ENCODE assay signal across 6 cellular contexts in the genomic region with DNA sequence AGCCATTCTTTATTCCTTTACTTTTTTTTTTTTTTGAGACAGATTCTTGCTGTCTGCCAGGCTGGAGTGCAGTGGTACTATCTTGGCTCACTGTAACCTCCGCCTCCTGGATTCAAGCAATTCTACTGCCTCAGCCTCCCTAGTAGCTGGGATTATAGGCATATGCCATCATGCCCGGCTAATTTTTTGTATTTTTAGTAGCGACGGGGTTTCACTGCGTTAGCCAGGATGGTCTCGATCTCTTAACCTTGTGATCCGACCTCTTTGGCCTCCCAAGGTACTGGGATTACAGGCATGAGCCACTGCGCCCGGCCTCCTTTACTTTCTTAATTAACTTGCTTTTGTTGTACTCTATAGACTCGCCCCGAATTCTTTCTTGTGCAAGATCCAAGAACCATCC. TPM values are rescaled to one million over a fixed set of nuclear protein-coding genes. Genes with fewer than 3 reads are reported as not detected.
DNase-seq lines count a peak whose midpoint lies in the region; ATAC-seq and TF ChIP-seq lines count a peak whose summit lies in the region.
"Not testable (repeated sequence)": the region's sequence is repeated elsewhere in the genome, so short reads cannot be mapped to it uniquely, and the experiment has no call there.

No MANE protein-coding gene starts in this region.

- H3K9me2 ChIP-seq in Loucy (replicated peaks; ENCODE audit: low read depth, low read length): not testable (repeated sequence)

- intact Hi-C loops in activated CD4-positive, alpha-beta T cell treated with anti-CD3 and anti-CD28 coated beads, Interleukin-2, amount 10 ng/mL, durations not matched to agents 24 days and 14 days (cut with micrococcal nuclease): loop anchor here (2.0 kb wide), 2 partner anchors 45 to 95 kb away; partner anchors contain the start of genes DCUN1D3 and LYRM1
- intact Hi-C loops in activated T-helper 2 cell treated with anti-CD3 and anti-CD28 coated beads, Interferon-gamma antibody, Interleukin-2, Interleukin-4, amounts not matched to agents 10 μg/mL and 5 μg/mL and 100 μg/mL, durations not matched to agents 14 hours and 24 hours and 36 hours (cut with micrococcal nuclease): loop anchor here (1.0 to 2.0 kb wide), 3 partner anchors 34 to 95 kb away; partner anchors contain the start of genes DCUN1D3 and LYRM1

- H3F3A ChIP-seq in Loucy (ENCODE audit: low read depth): not testable (repeated sequence)

- peaks cover 14% of the 10 kb centered on the region for H3K4me1 Mint-ChIP-seq in T-helper 17 cell
- peaks cover 40% of the 10 kb centered on the region for H3K4me1 Mint-ChIP-seq in activated CD4-positive, alpha-beta T cell treated with anti-CD3 and anti-CD28 coated beads, Interleukin-2, amount 10 ng/mL, durations not matched to agents 24 days and 14 days
- peaks cover 51% of the 10 kb centered on the region for H3K4me1 Mint-ChIP-seq in activated CD8-positive, alpha-beta memory T cell treated with anti-CD3 and anti-CD28 coated beads, Interleukin-2, amount 10 ng/mL, durations not matched to agents 7 days and 5 days
- H3K4me1 Mint-ChIP-seq in activated T-helper 2 cell treated with anti-CD3 and anti-CD28 coated beads, Interferon-gamma antibody, Interleukin-2, Interleukin-4, amounts not matched to agents 10 μg/mL and 5 μg/mL and 100 μg/mL, durations not matched to agents 14 hours and 24 hours and 36 hours (ENCODE audit: low read depth): peaks cover 49% of the 10 kb centered on the region
- peaks cover 26 to 39% of the 10 kb centered on the region in 2 donors for H3K4me1 Mint-ChIP-seq in natural killer cell treated with Interleukin-12 subunit alpha and Interleukin-12 subunit beta and Interleukin-15 and Interleukin-18, amount 100 ng/mL, for 72 hours (ENCODE audit: low read depth in 2 of 2)

- H3K27me3 ChIP-seq in Loucy (ENCODE audit: insufficient read depth, low read length, poor library complexity, severe bottlenecking): not testable (repeated sequence)

- H3K9ac ChIP-seq in Loucy (ENCODE audit: low read depth, low read length, poor library complexity, severe bottlenecking): not testable (repeated sequence)

- not testable (repeated sequence) for H3K36me3 Mint-ChIP-seq in T-helper 17 cell (ENCODE audit: low read depth); activated CD4-positive, alpha-beta T cell treated with anti-CD3 and anti-CD28 coated beads, Interleukin-2, amount 10 ng/mL, durations not matched to agents 24 days and 14 days (ENCODE audit: low read depth); activated CD8-positive, alpha-beta memory T cell treated with anti-CD3 and anti-CD28 coated beads, Interleukin-2, amount 10 ng/mL, durations not matched to agents 7 days and 5 days; activated T-helper 2 cell treated with anti-CD3 and anti-CD28 coated beads, Interferon-gamma antibody, Interleukin-2, Interleukin-4, amounts not matched to agents 10 μg/mL and 5 μg/mL and 100 μg/mL, durations not matched to agents 14 hours and 24 hours and 36 hours (ENCODE audit: low read depth); natural killer cell treated with Interleukin-12 subunit alpha and Interleukin-12 subunit beta and Interleukin-15 and Interleukin-18, amount 100 ng/mL, for 72 hours

- CTCF ChIA-PET in activated CD8-positive, alpha-beta memory T cell treated with anti-CD3 and anti-CD28 coated beads, Interleukin-2, amount 10 ng/mL, durations not matched to agents 7 days and 5 days (lab: Charles Lee): not testable (repeated sequence)

- H3K9me3 ChIP-seq in Loucy (ENCODE audit: insufficient read depth, low read depth, low read length); T-helper 17 cell (ENCODE audit: control insufficient read depth, low read length, poor library complexity, severe bottlenecking): not testable (repeated sequence)

- H3K27me3 Mint-ChIP-seq in T-helper 17 cell; activated CD4-positive, alpha-beta T cell treated with anti-CD3 and anti-CD28 coated beads, Interleukin-2, amount 10 ng/mL, durations not matched to agents 24 days and 14 days; activated CD8-positive, alpha-beta memory T cell treated with anti-CD3 and anti-CD28 coated beads, Interleukin-2, amount 10 ng/mL, durations not matched to agents 7 days and 5 days; activated T-helper 2 cell treated with anti-CD3 and anti-CD28 coated beads, Interferon-gamma antibody, Interleukin-2, Interleukin-4, amounts not matched to agents 10 μg/mL and 5 μg/mL and 100 μg/mL, durations not matched to agents 14 hours and 24 hours and 36 hours (ENCODE audit: low read depth); natural killer cell treated with Interleukin-12 subunit alpha and Interleukin-12 subunit beta and Interleukin-15 and Interleukin-18, amount 100 ng/mL, for 72 hours: not testable (repeated sequence)

- H3K79me2 ChIP-seq in Loucy (ENCODE audit: insufficient read depth, low read length): not testable (repeated sequence)

- H3K9me3 Mint-ChIP-seq in activated CD4-positive, alpha-beta T cell treated with anti-CD3 and anti-CD28 coated beads, Interleukin-2, amount 10 ng/mL, durations not matched to agents 24 days and 14 days; activated CD8-positive, alpha-beta memory T cell treated with anti-CD3 and anti-CD28 coated beads, Interleukin-2, amount 10 ng/mL, durations not matched to agents 7 days and 5 days (ENCODE audit: low read depth); activated T-helper 2 cell treated with anti-CD3 and anti-CD28 coated beads, Interferon-gamma antibody, Interleukin-2, Interleukin-4, amounts not matched to agents 10 μg/mL and 5 μg/mL and 100 μg/mL, durations not matched to agents 14 hours and 24 hours and 36 hours; natural killer cell treated with Interleukin-12 subunit alpha and Interleukin-12 subunit beta and Interleukin-15 and Interleukin-18, amount 100 ng/mL, for 72 hours: not testable (repeated sequence)

- H3K4me3 Mint-ChIP-seq in T-helper 17 cell; activated CD4-positive, alpha-beta T cell treated with anti-CD3 and anti-CD28 coated beads, Interleukin-2, amount 10 ng/mL, durations not matched to agents 24 days and 14 days; activated CD8-positive, alpha-beta memory T cell treated with anti-CD3 and anti-CD28 coated beads, Interleukin-2, amount 10 ng/mL, durations not matched to agents 7 days and 5 days; activated T-helper 2 cell treated with anti-CD3 and anti-CD28 coated beads, Interferon-gamma antibody, Interleukin-2, Interleukin-4, amounts not matched to agents 10 μg/mL and 5 μg/mL and 100 μg/mL, durations not matched to agents 14 hours and 24 hours and 36 hours (ENCODE audit: low read depth); natural killer cell treated with Interleukin-12 subunit alpha and Interleukin-12 subunit beta and Interleukin-15 and Interleukin-18, amount 100 ng/mL, for 72 hours: not testable (repeated sequence)

- H3K4me2 ChIP-seq in Loucy (ENCODE audit: low read depth, low read length, poor library complexity, severe bottlenecking): not testable (repeated sequence)

- H3K36me3 ChIP-seq in Loucy (ENCODE audit: insufficient read depth, low read length): not testable (repeated sequence)

- TF ChIP-seq CTCF in Loucy (conservative IDR thresholded peaks at IDR 0.05; ENCODE audit: low read length): not testable (repeated sequence)

- not testable (repeated sequence) for ATAC-seq in T-helper 17 cell; activated CD8-positive, alpha-beta memory T cell treated with anti-CD3 and anti-CD28 coated beads, Interleukin-2, amount 10 ng/mL, durations not matched to agents 7 days and 5 days; natural killer cell treated with Interleukin-12 subunit alpha and Interleukin-12 subunit beta and Interleukin-15 and Interleukin-18, amount 100 ng/mL, for 72 hours

- H3K27ac Mint-ChIP-seq in T-helper 17 cell: peak overlapping the region; percentile 81
- peak overlapping the region; percentile 41 for H3K27ac Mint-ChIP-seq in activated CD4-positive, alpha-beta T cell treated with anti-CD3 and anti-CD28 coated beads, Interleukin-2, amount 10 ng/mL, durations not matched to agents 24 days and 14 days
- peak overlapping the region; percentile 88 for H3K27ac Mint-ChIP-seq in activated CD8-positive, alpha-beta memory T cell treated with anti-CD3 and anti-CD28 coated beads, Interleukin-2, amount 10 ng/mL, durations not matched to agents 7 days and 5 days
- peak overlapping the region; percentile 51 for H3K27ac Mint-ChIP-seq in activated T-helper 2 cell treated with anti-CD3 and anti-CD28 coated beads, Interferon-gamma antibody, Interleukin-2, Interleukin-4, amounts not matched to agents 10 μg/mL and 5 μg/mL and 100 μg/mL, durations not matched to agents 14 hours and 24 hours and 36 hours
- H3K27ac Mint-ChIP-seq in natural killer cell treated with Interleukin-12 subunit alpha and Interleukin-12 subunit beta and Interleukin-15 and Interleukin-18, amount 100 ng/mL, for 72 hours: peak overlapping the region; percentile 38 to 84

- not testable (repeated sequence) for H3K4me1 ChIP-seq in Loucy (ENCODE audit: insufficient read depth, low read length, poor library complexity, severe bottlenecking)

- not testable (repeated sequence) for DNase-seq in T-helper 17 cell; activated CD4-positive, alpha-beta T cell treated with anti-CD3 and anti-CD28 coated beads, Interleukin-2, amount 10 ng/mL, durations not matched to agents 24 days and 14 days; activated CD8-positive, alpha-beta memory T cell treated with anti-CD3 and anti-CD28 coated beads, Interleukin-2, amount 10 ng/mL, durations not matched to agents 7 days and 5 days; activated T-helper 2 cell treated with anti-CD3 and anti-CD28 coated beads, Interferon-gamma antibody, Interleukin-2, Interleukin-4, amounts not matched to agents 10 μg/mL and 5 μg/mL and 100 μg/mL, durations not matched to agents 14 hours and 24 hours and 36 hours (ENCODE audit: low spot score); natural killer cell treated with Interleukin-12 subunit alpha and Interleukin-12 subunit beta and Interleukin-15 and Interleukin-18, amount 100 ng/mL, for 72 hours (ENCODE audit: low spot score)

- not testable (repeated sequence) for H3K4me3 ChIP-seq in Loucy (ENCODE audit: low read length, poor library complexity, severe bottlenecking)

- 0 out of 2 replicates have a peak overlapping the region, but pooled peaks have one; percentile 9 for H2AFZ ChIP-seq in Loucy (ENCODE audit: low read length)

- H4K20me1 ChIP-seq in Loucy (ENCODE audit: insufficient read depth, low read length, poor library complexity, severe bottlenecking): not testable (repeated sequence)

RNA-seq across cellular contexts. Expression of gene LYRM1, which starts 44.9 kb away (rescaled TPM):
- total RNA-seq in T-helper 17 cell: 10 to 100 TPM; 15.0 to 20.1 TPM
- total RNA-seq in activated CD4-positive, alpha-beta T cell treated with anti-CD3 and anti-CD28 coated beads, Interleukin-2, amount 10 ng/mL, durations not matched to agents 24 days and 14 days: 20.9 and 26.5 TPM in 2 replicates
- 10 to 100 TPM; 38.6 to 47.7 TPM for total RNA-seq in activated CD8-positive, alpha-beta memory T cell treated with anti-CD3 and anti-CD28 coated beads, Interleukin-2, amount 10 ng/mL, durations not matched to agents 7 days and 5 days
- total RNA-seq in activated T-helper 2 cell treated with anti-CD3 and anti-CD28 coated beads, Interferon-gamma antibody, Interleukin-2, Interleukin-4, amounts not matched to agents 10 μg/mL and 5 μg/mL and 100 μg/mL, durations not matched to agents 14 hours and 24 hours and 36 hours: 30.5 and 34.7 TPM in 2 replicates
- total RNA-seq in natural killer cell treated with Interleukin-12 subunit alpha and Interleukin-12 subunit beta and Interleukin-15 and Interleukin-18, amount 100 ng/mL, for 72 hours: 10 to 100 TPM; 39.0 to 52.2 TPM

RNA-seq across cellular contexts. Expression of gene DCUN1D3, which starts 45.3 kb away (rescaled TPM):
- total RNA-seq in T-helper 17 cell: 1 to 10 TPM; 3.9 to 4.0 TPM
- 10.8 and 12.3 TPM in 2 replicates for total RNA-seq in activated CD4-positive, alpha-beta T cell treated with anti-CD3 and anti-CD28 coated beads, Interleukin-2, amount 10 ng/mL, durations not matched to agents 24 days and 14 days
- 10 to 100 TPM; 18.1 to 24.4 TPM for total RNA-seq in activated CD8-positive, alpha-beta memory T cell treated with anti-CD3 and anti-CD28 coated beads, Interleukin-2, amount 10 ng/mL, durations not matched to agents 7 days and 5 days
- total RNA-seq in activated T-helper 2 cell treated with anti-CD3 and anti-CD28 coated beads, Interferon-gamma antibody, Interleukin-2, Interleukin-4, amounts not matched to agents 10 μg/mL and 5 μg/mL and 100 μg/mL, durations not matched to agents 14 hours and 24 hours and 36 hours: 17.4 and 19.2 TPM in 2 replicates
- total RNA-seq in natural killer cell treated with Interleukin-12 subunit alpha and Interleukin-12 subunit beta and Interleukin-15 and Interleukin-18, amount 100 ng/mL, for 72 hours: 10 to 100 TPM; 36.7 to 47.4 TPM
